Comparison of ENCODE assay signal across 23 cellular contexts in the genomic region with DNA sequence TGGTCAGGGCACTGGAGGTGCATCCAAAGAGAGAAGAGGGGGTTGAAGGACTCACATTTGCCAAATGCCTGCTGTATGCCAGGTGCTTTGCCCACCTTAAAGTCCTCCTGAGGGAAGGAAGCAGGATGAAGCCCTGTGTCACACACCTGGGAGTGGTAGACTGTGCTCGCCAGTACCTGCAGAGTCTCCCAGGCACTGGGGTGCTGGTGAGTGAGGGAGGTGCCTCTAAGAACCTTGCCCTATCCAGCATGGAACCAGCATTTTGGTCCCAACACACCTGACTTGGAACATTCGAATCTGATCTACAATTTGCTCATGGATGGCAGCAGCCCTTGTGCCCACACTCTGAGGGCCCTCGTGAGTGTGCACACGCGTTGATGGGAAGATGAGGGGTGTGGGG.
"Had no signal": no experiment of that assay in that cellular context is flagged by ENCODE, and none has a peak within 500 bp of the region (broad histone marks: within the 10 kb centered on the region; RNA-seq: fewer than 3 reads in every experiment).

No MANE protein-coding gene starts in this region.

- H3K27me3 Mint-ChIP-seq: activated CD4-positive, alpha-beta memory T cell treated with anti-CD3 and anti-CD28 coated beads for 36 hours; activated CD4-positive, alpha-beta T cell treated with anti-CD3 and anti-CD28 coated beads, Interleukin-2, amount 10 ng/mL, durations not matched to agents 7 days and 5 days had no signal

- H3K27me3 ChIP-seq: brain microvascular endothelial cell, SJCRH30 had no signal

- H3K4me1 Mint-ChIP-seq: activated CD4-positive, alpha-beta T cell treated with anti-CD3 and anti-CD28 coated beads, Interleukin-2, amount 10 ng/mL, durations not matched to agents 7 days and 5 days had no signal

- H3K27ac Mint-ChIP-seq: activated CD4-positive, alpha-beta memory T cell treated with anti-CD3 and anti-CD28 coated beads for 36 hours; activated CD4-positive, alpha-beta T cell treated with anti-CD3 and anti-CD28 coated beads, Interleukin-2, amount 10 ng/mL, durations not matched to agents 7 days and 5 days had no signal

- ATAC-seq: activated naive CD4-positive, alpha-beta T cell treated with anti-CD3 and anti-CD28 coated beads, Interleukin-2, amount 50 U/mL, for 72 hours; activated T-cell treated with anti-CD3 and anti-CD28 coated beads, Interleukin-2, amount 50 U/mL, for 4 hours had no signal

- H3K9me3 Mint-ChIP-seq: activated CD4-positive, alpha-beta memory T cell treated with anti-CD3 and anti-CD28 coated beads for 36 hours; activated CD4-positive, alpha-beta T cell treated with anti-CD3 and anti-CD28 coated beads, Interleukin-2, amount 10 ng/mL, durations not matched to agents 7 days and 5 days; activated naive CD4-positive, alpha-beta T cell treated with anti-CD3 and anti-CD28 coated beads, Interleukin-2, amount 50 U/mL, for 72 hours; activated T-cell treated with anti-CD3 and anti-CD28 coated beads, Interleukin-2, amount 50 U/mL, for 4 hours had no signal

- DNase-seq: activated CD4-positive, alpha-beta memory T cell treated with anti-CD3 and anti-CD28 coated beads for 36 hours; activated CD4-positive, alpha-beta T cell treated with anti-CD3 and anti-CD28 coated beads, Interleukin-2, amount 10 ng/mL, durations not matched to agents 7 days and 5 days; activated CD4-positive, CD25-positive, alpha-beta regulatory T cell; activated CD8-positive, alpha-beta memory T cell treated with anti-CD3 and anti-CD28 coated beads for 24 hours; activated effector memory CD4-positive, alpha-beta T cell treated with anti-CD3 and anti-CD28 coated beads, Interleukin-2, amount 50 U/mL, for 16 hours; activated naive CD4-positive, alpha-beta T cell treated with Interleukin-2 at 50 U/mL for 16 hours; activated T-cell treated with anti-CD3 and anti-CD28 coated beads, Interleukin-2, amount 50 U/mL, for 4 hours; brain microvascular endothelial cell; NCI-H1092; NCI-H1417 treated with DMSO at 0.1 percent for 48 hours; NCI-H1694; NCI-H2029; NCI-H2107; NCI-H2171 treated with DMSO at 0.1 percent for 48 hours; NCI-H226; NCI-H526; NCI-H774; SJCRH30; SK-N-SH; T-helper 1 cell had no signal

- H3K4me3 ChIP-seq: SJCRH30 had no signal

- H3K36me3 Mint-ChIP-seq: activated CD4-positive, alpha-beta memory T cell treated with anti-CD3 and anti-CD28 coated beads for 36 hours; activated naive CD4-positive, alpha-beta T cell treated with anti-CD3 and anti-CD28 coated beads, Interleukin-2, amount 50 U/mL, for 72 hours had no signal

- H3K9me3 ChIP-seq: SJCRH30, SK-N-SH had no signal

- H3K36me3 ChIP-seq: brain microvascular endothelial cell, SJCRH30 had no signal

- H3K27ac ChIP-seq: brain microvascular endothelial cell, KMS-11, SJCRH30, VCaP had no signal

- H3K4me1 ChIP-seq: SJCRH30 had no signal

- H3K4me3 Mint-ChIP-seq: activated CD4-positive, alpha-beta memory T cell treated with anti-CD3 and anti-CD28 coated beads for 36 hours; activated CD4-positive, alpha-beta T cell treated with anti-CD3 and anti-CD28 coated beads, Interleukin-2, amount 10 ng/mL, durations not matched to agents 7 days and 5 days; activated T-cell treated with anti-CD3 and anti-CD28 coated beads, Interleukin-2, amount 50 U/mL, for 4 hours had no signal
